8 cellular contexts compared by ENCODE assay signal in genomic region chr3:111858641-111859040, GRCh38. TPM values are rescaled to one million over a fixed set of nuclear protein-coding genes. Genes with fewer than 3 reads are reported as not detected.
A peak's percentile ranks its signal among the peaks of the same experiment; 100 is the strongest.
DNase-seq lines count a peak whose midpoint lies in the region; TF ChIP-seq lines count a peak whose summit lies in the region.

No MANE protein-coding gene starts in this region.

- peaks cover 2% of the 10 kb centered on the region for H3K79me2 ChIP-seq in parathyroid adenoma

- H3K9me3 ChIP-seq in SK-N-MC (ENCODE audit: low read depth, low read length) (no peaks in the 10 kb centered on the region), parathyroid adenoma (ENCODE audit: control insufficient read depth, low read length) (no peaks in the 10 kb centered on the region)

- peak overlapping the region; percentile 86 for H2AFZ ChIP-seq in parathyroid adenoma

- no peaks in the 10 kb centered on the region for H3K4me1 ChIP-seq in parathyroid adenoma

- intact Hi-C loops in Calu3 (cut with micrococcal nuclease; ENCODE audit: unreplicated experiment): no loop called here

- TSS peak; percentile 87 for BruUV-seq in Calu3 (replicated peaks; lab: Mats Ljungman, UMichigan)

- peak overlapping the region; percentile 76; the same call in 1 of the 2 replicates for H3K4me3 ChIP-seq in SK-N-MC
- peak overlapping the region; percentile 90 for H3K4me3 ChIP-seq in fibroblast of pulmonary artery (replicated peaks; ENCODE audit: low read depth, low read length)
- peak overlapping the region; percentile 82 for H3K4me3 ChIP-seq in parathyroid adenoma (ENCODE audit: low read depth, low read length)

- TF ChIP-seq CTCF in Calu3 (IDR thresholded peaks at IDR 0.05; ENCODE audit: unreplicated experiment) (no peak), fibroblast of pulmonary artery (IDR thresholded peaks at IDR 0.05; ENCODE audit: low read length, missing control alignments) (no peak), parathyroid adenoma (IDR thresholded peaks at IDR 0.05) (no peak)

- no peaks in the 10 kb centered on the region for H3K36me3 ChIP-seq in SK-N-MC (ENCODE audit: insufficient read depth, low read length)
- no peaks in the 10 kb centered on the region for H3K36me3 ChIP-seq in parathyroid adenoma (ENCODE audit: control insufficient read depth, insufficient read depth, low read length)

- H3K9ac ChIP-seq in SK-N-MC (ENCODE audit: insufficient read length) (no peak overlapping the region), parathyroid adenoma (no peak overlapping the region)

- H3K9me3 Mint-ChIP-seq in Calu3 (ENCODE audit: low read depth, unreplicated experiment): no peaks in the 10 kb centered on the region

- no peaks in the 10 kb centered on the region for H3K27me3 ChIP-seq in parathyroid adenoma (ENCODE audit: control insufficient read depth, insufficient read depth, low read length)

- CTCF ChIA-PET in Calu3 (lab: Charles Lee): interaction anchor here (0.7 to 3.1 kb wide), 4 partner anchors 56 to 153 kb away, joined by 3 to 67 read pairs (median 3); no protein-coding TSS in a partner anchor

- H3K36me3 Mint-ChIP-seq in Calu3 (ENCODE audit: insufficient read depth, unreplicated experiment): peaks cover 35% of the 10 kb centered on the region

- H3K27ac ChIP-seq in SK-N-MC: no peak overlapping the region
- H3K27ac ChIP-seq in parathyroid adenoma: no peak overlapping the region

- H3K4me1 Mint-ChIP-seq in Calu3 (ENCODE audit: low read depth, unreplicated experiment): peaks cover 30% of the 10 kb centered on the region

- DNase-seq in Calu3 (no peak), SK-N-MC (ENCODE audit: low read depth, low spot score) (no peak), fibroblast of pulmonary artery (ENCODE audit: low read depth) (no peak), SHP77 (lab: John Stamatoyannopoulos, UW) (no peak), NCI-H446 (lab: John Stamatoyannopoulos, UW) (no peak), NCI-H187 (lab: John Stamatoyannopoulos, UW) (no peak)
- DNase-seq in central memory CD4-positive, alpha-beta T cell: no peak

- no peaks in the 10 kb centered on the region for H3K27me3 Mint-ChIP-seq in Calu3 (ENCODE audit: unreplicated experiment)

- H3K4me3 Mint-ChIP-seq in Calu3 (ENCODE audit: low read depth, unreplicated experiment): peak overlapping the region; percentile 88

- H3K4me2 ChIP-seq in parathyroid adenoma (ENCODE audit: low read length): no peak overlapping the region

- no peak overlapping the region for H3K27ac Mint-ChIP-seq in Calu3 (ENCODE audit: unreplicated experiment)

RNA-seq across cellular contexts. Expression of gene PHLDB2, which starts 0.4 kb away (rescaled TPM):
- 15.4 and 30.7 TPM in 2 replicates for total RNA-seq in Calu3 (2022)
